In the genomic region with DNA sequence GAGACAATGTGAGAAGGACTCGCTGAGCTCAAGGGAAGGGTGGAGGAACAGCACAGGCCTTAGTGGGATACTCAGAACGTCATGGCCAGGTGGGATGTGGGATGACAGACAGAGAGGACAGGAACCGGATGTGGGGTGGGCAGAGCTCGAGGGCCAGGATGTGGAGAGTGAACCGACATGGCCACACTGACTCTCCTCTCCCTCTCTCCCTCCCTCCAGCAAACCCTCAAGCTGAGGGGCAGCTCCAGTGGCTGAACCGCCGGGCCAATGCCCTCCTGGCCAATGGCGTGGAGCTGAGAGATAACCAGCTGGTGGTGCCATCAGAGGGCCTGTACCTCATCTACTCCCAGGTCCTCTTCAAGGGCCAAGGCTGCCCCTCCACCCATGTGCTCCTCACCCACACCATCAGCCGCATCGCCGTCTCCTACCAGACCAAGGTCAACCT, we compare ENCODE assay signal across 9 cellular contexts. TPM values are rescaled to one million over a fixed set of nuclear protein-coding genes. Genes with fewer than 3 reads are reported as not detected.
DNase-seq lines count a peak whose midpoint lies in the region; ATAC-seq and TF ChIP-seq lines count a peak whose summit lies in the region.
"Had no signal": no experiment of that assay in that cellular context is flagged by ENCODE, and none has a peak within 500 bp of the region (broad histone marks: within the 10 kb centered on the region; RNA-seq: fewer than 3 reads in every experiment).

No MANE protein-coding gene starts in this region.

- no peaks in the 10 kb centered on the region for H3K9me3 ChIP-seq in OCI-LY7 (ENCODE audit: low read length)

- H3K9me2 ChIP-seq in OCI-LY7 (ENCODE audit: insufficient read depth, low read length), result no peaks in the 10 kb centered on the region

- peaks cover 79% of the 10 kb centered on the region for H3K4me1 ChIP-seq in OCI-LY7 (ENCODE audit: insufficient read depth, low read length, poor library complexity, severe bottlenecking)

- peak; percentile 78 for DNase-seq in GM12865 (ENCODE audit: low read depth)
- DNase-seq in OCI-LY7 (ENCODE audit: low spot score), result no peak
- DNase-seq in activated naive CD8-positive, alpha-beta T cell treated with anti-CD3 and anti-CD28 coated beads, Interleukin-2, amount 10 ng/mL, durations not matched to agents 7 days and 5 days, result peak; percentile 62
- DNase-seq in DMS 273 (lab: John Stamatoyannopoulos, UW; ENCODE audit: unreplicated experiment), result no peak
- DNase-seq in cerebellum (ENCODE audit: low spot score), result no peak
- no peak for DNase-seq in NCI-H226
- DNase-seq in Ammon's horn (ENCODE audit: low spot score), result no peak
- DNase-seq: NCI-H1694 had no signal

- intact Hi-C loops in OCI-LY7 (cut with micrococcal nuclease; ENCODE audit: unreplicated experiment), result no loop called here

- H3K9me3 Mint-ChIP-seq in activated naive CD8-positive, alpha-beta T cell treated with anti-CD3 and anti-CD28 coated beads, Interleukin-2, amount 10 ng/mL, durations not matched to agents 7 days and 5 days, result no peaks in the 10 kb centered on the region

- ATAC-seq in activated naive CD8-positive, alpha-beta T cell treated with anti-CD3 and anti-CD28 coated beads, Interleukin-2, amount 10 ng/mL, durations not matched to agents 7 days and 5 days (ENCODE audit: low read depth), result no peak

- H3K27ac Mint-ChIP-seq in activated naive CD8-positive, alpha-beta T cell treated with anti-CD3 and anti-CD28 coated beads, Interleukin-2, amount 10 ng/mL, durations not matched to agents 7 days and 5 days, result peak overlapping the region; percentile 81

- H3K4me1 Mint-ChIP-seq in activated naive CD8-positive, alpha-beta T cell treated with anti-CD3 and anti-CD28 coated beads, Interleukin-2, amount 10 ng/mL, durations not matched to agents 7 days and 5 days, result peaks cover 70% of the 10 kb centered on the region

- BruUV-seq in OCI-LY7 (replicated peaks; lab: Mats Ljungman, UMichigan), result no TSS peak

- H3K4me3 Mint-ChIP-seq in activated naive CD8-positive, alpha-beta T cell treated with anti-CD3 and anti-CD28 coated beads, Interleukin-2, amount 10 ng/mL, durations not matched to agents 7 days and 5 days, result peak overlapping the region; percentile 90

- peaks cover 13% of the 10 kb centered on the region; the same call in 1 of the 2 replicates for H3K36me3 ChIP-seq in OCI-LY7 (ENCODE audit: insufficient read depth, low read length)

- H3K36me3 Mint-ChIP-seq in activated naive CD8-positive, alpha-beta T cell treated with anti-CD3 and anti-CD28 coated beads, Interleukin-2, amount 10 ng/mL, durations not matched to agents 7 days and 5 days, result peaks cover 54% of the 10 kb centered on the region

- peak overlapping the region; percentile 86 for H3K4me2 ChIP-seq in OCI-LY7 (ENCODE audit: low read length)

- H3K4me3 ChIP-seq in GM12865 (ENCODE audit: low read depth, low read length) (peak overlapping the region; percentile 73), OCI-LY7 (ENCODE audit: low read depth, low read length, poor library complexity, severe bottlenecking) (peak overlapping the region; percentile 69), skin epidermis (peak overlapping the region; percentile 31 to 58 (median 40))

- peaks cover 14% of the 10 kb centered on the region; the same call in 1 of the 2 replicates for H3K79me2 ChIP-seq in OCI-LY7 (ENCODE audit: insufficient read depth, low read depth, low read length)

- TF ChIP-seq CTCF in GM12865 (IDR thresholded peaks at IDR 0.05; ENCODE audit: insufficient read depth, low read depth, low read length, missing control alignments), result no peak
- no peak for TF ChIP-seq CTCF in OCI-LY7 (conservative IDR thresholded peaks at IDR 0.05; ENCODE audit: low read length)

- H3K27ac ChIP-seq in OCI-LY7 (ENCODE audit: low read depth, low read length, poor library complexity, severe bottlenecking) (peak overlapping the region; percentile 42), skin epidermis (peak overlapping the region in 9 of 21 experiments; percentile 37 to 98 (median 64))

- H3K27me3 Mint-ChIP-seq in activated naive CD8-positive, alpha-beta T cell treated with anti-CD3 and anti-CD28 coated beads, Interleukin-2, amount 10 ng/mL, durations not matched to agents 7 days and 5 days, result peaks cover 3% of the 10 kb centered on the region

- POLR2A ChIA-PET in OCI-LY7 (lab: Charles Lee), result interaction anchor here (0.9 to 1.9 kb wide), 8 partner anchors 14 to 82 kb away, joined by 3 to 10 read pairs (median 4); a partner anchor contains a TSS
- POLR2A ChIA-PET in activated naive CD8-positive, alpha-beta T cell treated with anti-CD3 and anti-CD28 coated beads, Interleukin-2, amount 10 ng/mL, durations not matched to agents 7 days and 5 days (lab: Charles Lee), result interaction anchor here (0.9 to 16.0 kb wide), 6 partner anchors 8 to 45 kb away, joined by 3 to 481 read pairs (median 50); a partner anchor contains a TSS

- H2AFZ ChIP-seq in OCI-LY7 (ENCODE audit: low read length), result no peak overlapping the region

- H4K20me1 ChIP-seq in OCI-LY7 (ENCODE audit: insufficient read depth, low read length), result no peaks in the 10 kb centered on the region

- CTCF ChIA-PET in OCI-LY7 (lab: Charles Lee; ENCODE audit: unreplicated experiment), result interaction anchor here (0.8 to 1.8 kb wide), 3 partner anchors 10 to 31 kb away, joined by 5 to 7 read pairs (median 5); a partner anchor contains a TSS

RNA-seq across cellular contexts. Expression of a gene that starts 1.6 kb away (rescaled TPM):
- total RNA-seq in OCI-LY7 (2014; rRNA removed; shearing (Covaris generic)), result 1.7 and 3.5 TPM in 2 replicates
- total RNA-seq in OCI-LY7 (2022) (2.5 TPM in 2 replicates), cerebellum (0.18 TPM)
- total RNA-seq in activated naive CD8-positive, alpha-beta T cell treated with anti-CD3 and anti-CD28 coated beads, Interleukin-2, amount 10 ng/mL, durations not matched to agents 7 days and 5 days, result 10 to 100 TPM; 18.5 to 18.6 TPM

RNA-seq across cellular contexts. Expression of a gene that starts 4.8 kb away (rescaled TPM):
- total RNA-seq in OCI-LY7 (2014; rRNA removed; shearing (Covaris generic)), result 0.98 and 1.1 TPM in 2 replicates
- 4.1 and 4.3 TPM in 2 replicates for total RNA-seq in OCI-LY7 (2022)
- 10 to 100 TPM; 15.2 to 16.7 TPM for total RNA-seq in activated naive CD8-positive, alpha-beta T cell treated with anti-CD3 and anti-CD28 coated beads, Interleukin-2, amount 10 ng/mL, durations not matched to agents 7 days and 5 days
- not detected for total RNA-seq in cerebellum

RNA-seq across cellular contexts. Expression of a gene that starts 5.3 kb away (rescaled TPM):
- 36.5 and 46.8 TPM in 2 replicates for total RNA-seq in OCI-LY7 (2014; rRNA removed; shearing (Covaris generic))
- total RNA-seq in OCI-LY7 (2022) (36.9 and 39.2 TPM in 2 replicates), cerebellum (not detected)
- total RNA-seq in activated naive CD8-positive, alpha-beta T cell treated with anti-CD3 and anti-CD28 coated beads, Interleukin-2, amount 10 ng/mL, durations not matched to agents 7 days and 5 days, result 100 to 1,000 TPM; 426 to 431 TPM

RNA-seq across cellular contexts. Expression of a gene that starts 9.2 kb away (rescaled TPM):
- 1.2 and 3.0 TPM in 2 replicates for total RNA-seq in OCI-LY7 (2014; rRNA removed; shearing (Covaris generic))
- total RNA-seq in OCI-LY7 (2022) (4.2 and 4.9 TPM in 2 replicates), cerebellum (0.73 TPM)
- total RNA-seq in activated naive CD8-positive, alpha-beta T cell treated with anti-CD3 and anti-CD28 coated beads, Interleukin-2, amount 10 ng/mL, durations not matched to agents 7 days and 5 days, result 100 to 1,000 TPM in 1 of 2 experiments, 10 to 100 TPM in 1; 91.8 to 105 TPM

RNA-seq across cellular contexts. Expression of a gene that starts 15.9 kb away (rescaled TPM):
- 1.6 TPM in 1 of 2 replicates, not detected in the other for total RNA-seq in OCI-LY7 (2014; rRNA removed; shearing (Covaris generic))
- 0.74 and 2.0 TPM in 2 replicates for total RNA-seq in OCI-LY7 (2022)
- total RNA-seq in activated naive CD8-positive, alpha-beta T cell treated with anti-CD3 and anti-CD28 coated beads, Interleukin-2, amount 10 ng/mL, durations not matched to agents 7 days and 5 days, result 10 to 100 TPM; 69.7 to 70.0 TPM
- total RNA-seq in cerebellum, result not detected

Comparison
In these comparisons a context has a peak if more than half of its experiments do, and no peak if none do; other contexts are left out.
1. DNase-seq: peak in GM12865 (single experiment) and activated naive CD8-positive, alpha-beta T cell treated with anti-CD3 and anti-CD28 coated beads, Interleukin-2, amount 10 ng/mL, durations not matched to agents 7 days and 5 days (single experiment); none in OCI-LY7 (single experiment), DMS 273 (single experiment), cerebellum (single experiment), NCI-H226 (single experiment) and Ammon's horn (single experiment).
2. RNA of a gene that starts 1.6 kb away (total RNA-seq): 18.5 to 18.6 TPM in activated naive CD8-positive, alpha-beta T cell treated with anti-CD3 and anti-CD28 coated beads, Interleukin-2, amount 10 ng/mL, durations not matched to agents 7 days and 5 days; 1.7 to 3.5 TPM in OCI-LY7 and 0.18 TPM in cerebellum (single experiment); every median in the first group is over 4 times any median in the second.
3. RNA of a gene that starts 5.3 kb away (total RNA-seq): 426 to 431 TPM in activated naive CD8-positive, alpha-beta T cell treated with anti-CD3 and anti-CD28 coated beads, Interleukin-2, amount 10 ng/mL, durations not matched to agents 7 days and 5 days and 36.5 to 46.8 TPM in OCI-LY7; not detected in cerebellum (single experiment); every median in the first group is over 10 times any median in the second.
4. Peak in every context shown above with its lines, with median percentiles within 50 percentile points of each other: H3K4me3 ChIP-seq.